7 cellular contexts compared by ENCODE assay signal in the genomic region with DNA sequence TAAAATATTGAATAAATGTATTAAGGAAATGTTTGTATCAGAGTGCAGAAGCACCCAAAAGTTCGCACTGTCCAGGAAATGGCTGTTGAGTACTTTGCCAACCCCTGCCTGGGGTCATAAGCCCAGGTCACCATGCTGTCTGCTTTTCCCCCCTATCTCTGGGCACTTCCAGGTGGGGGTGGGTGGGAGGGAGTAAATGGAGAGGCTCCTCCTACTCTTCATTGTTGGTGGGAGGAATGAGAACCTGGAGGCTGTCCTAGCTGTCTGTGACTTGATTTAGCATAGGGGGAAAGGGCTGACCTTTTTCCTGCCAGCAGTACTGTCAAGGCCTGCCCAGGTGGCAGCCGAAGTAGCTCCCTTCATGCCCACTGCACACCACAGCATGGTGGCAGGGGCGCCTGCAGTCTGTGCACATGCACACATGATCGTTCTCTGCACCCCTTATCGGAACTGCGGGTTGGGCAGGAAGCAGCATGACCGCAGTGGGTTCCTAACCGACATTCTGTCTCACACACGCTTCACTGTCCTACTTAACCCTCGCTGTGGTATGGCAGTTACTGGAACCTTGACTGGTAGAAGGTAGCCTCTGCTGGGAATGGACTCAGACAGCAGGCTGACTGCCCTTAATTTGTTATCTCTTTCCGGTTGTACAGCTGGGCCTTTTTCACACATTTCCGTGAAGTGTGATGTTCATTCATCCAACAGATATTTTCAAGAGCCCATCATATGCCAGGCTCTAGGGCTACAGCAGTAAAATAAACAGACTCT. TPM values are rescaled to one million over a fixed set of nuclear protein-coding genes. Genes with fewer than 3 reads are reported as not detected.
A peak's percentile ranks its signal among the peaks of the same experiment; 100 is the strongest.
DNase-seq lines count a peak whose midpoint lies in the region; ATAC-seq and TF ChIP-seq lines count a peak whose summit lies in the region.

No MANE protein-coding gene starts in this region.

- H3K9me3 Mint-ChIP-seq in activated B cell treated with CpG ODN at 0.5 μM for 24 hours, result no peaks in the 10 kb centered on the region
- no peaks in the 10 kb centered on the region for H3K9me3 Mint-ChIP-seq in dendritic cell treated with granulocyte-macrophage colony-stimulating factor and Interleukin-4, amounts not matched to agents 40 ng/mL and 50 ng/mL, for 4 days

- peak overlapping the region; percentile 36 for H3K27ac Mint-ChIP-seq in activated B cell treated with CpG ODN at 0.5 μM for 24 hours
- peak overlapping the region; percentile 42 for H3K27ac Mint-ChIP-seq in dendritic cell treated with granulocyte-macrophage colony-stimulating factor and Interleukin-4, amounts not matched to agents 40 ng/mL and 50 ng/mL, for 4 days

- POLR2A ChIA-PET in activated B cell treated with CpG ODN at 0.5 μM for 24 hours (lab: Charles Lee), result interaction anchor here (0.5 to 1.2 kb wide), 4 partner anchors 34 to 408 kb away, joined by 3 to 5 read pairs (median 4); partner anchors contain the start of gene RFWD3

- peak overlapping the region; percentile 0 for H3K4me3 Mint-ChIP-seq in activated B cell treated with CpG ODN at 0.5 μM for 24 hours
- H3K4me3 Mint-ChIP-seq in dendritic cell treated with granulocyte-macrophage colony-stimulating factor and Interleukin-4, amounts not matched to agents 40 ng/mL and 50 ng/mL, for 4 days, result no peak overlapping the region

- peaks cover 36% of the 10 kb centered on the region for H3K4me1 Mint-ChIP-seq in activated B cell treated with CpG ODN at 0.5 μM for 24 hours
- H3K4me1 Mint-ChIP-seq in dendritic cell treated with granulocyte-macrophage colony-stimulating factor and Interleukin-4, amounts not matched to agents 40 ng/mL and 50 ng/mL, for 4 days (ENCODE audit: low read depth), result peaks cover 37% of the 10 kb centered on the region

- peak; percentile 37 for DNase-seq in activated B cell treated with CpG ODN at 0.5 μM for 24 hours
- DNase-seq in stimulated activated CD4-positive, alpha-beta T cell treated with anti-CD3 and anti-CD28 coated beads, Interleukin-4, amount 100 ng/mL, for 24 hours, result peak; percentile 72
- no peak for DNase-seq in AG08396 (ENCODE audit: low spot score)
- no peak for DNase-seq in SW480 (ENCODE audit: low spot score)

- ATAC-seq in GM19463 (IDR thresholded peaks at IDR 0.05; ENCODE audit: unreplicated experiment) (peak; percentile 98), HG03469 (IDR thresholded peaks at IDR 0.05; ENCODE audit: unreplicated experiment) (peak; percentile 96), activated B cell treated with CpG ODN at 0.5 μM for 24 hours (ENCODE audit: low read depth) (peak; percentile 95)

- TF ChIP-seq CTCF in activated B cell treated with CpG ODN at 0.5 μM for 24 hours (IDR thresholded peaks at IDR 0.05), result no peak

- CTCF ChIA-PET in activated B cell treated with CpG ODN at 0.5 μM for 24 hours (lab: Charles Lee), result interaction anchor here (1.1 kb wide), 1 partner anchor 36 kb away, joined by 5 read pairs; no protein-coding TSS in a partner anchor

- intact Hi-C loops in activated B cell treated with CpG ODN at 0.5 μM for 24 hours (cut with micrococcal nuclease), result loop anchor here (1.0 to 2.0 kb wide), 2 partner anchors 36 to 76 kb away; partner anchors contain the start of gene ZNRF1
- intact Hi-C loops in dendritic cell treated with granulocyte-macrophage colony-stimulating factor and Interleukin-4, amounts not matched to agents 40 ng/mL and 50 ng/mL, for 4 days (cut with micrococcal nuclease), result no loop called here

- no peaks in the 10 kb centered on the region for H3K36me3 Mint-ChIP-seq in activated B cell treated with CpG ODN at 0.5 μM for 24 hours (ENCODE audit: low read depth)
- H3K36me3 Mint-ChIP-seq in dendritic cell treated with granulocyte-macrophage colony-stimulating factor and Interleukin-4, amounts not matched to agents 40 ng/mL and 50 ng/mL, for 4 days (ENCODE audit: low read depth), result no peaks in the 10 kb centered on the region

- peaks cover 24% of the 10 kb centered on the region for H3K27me3 Mint-ChIP-seq in activated B cell treated with CpG ODN at 0.5 μM for 24 hours
- no peaks in the 10 kb centered on the region for H3K27me3 Mint-ChIP-seq in dendritic cell treated with granulocyte-macrophage colony-stimulating factor and Interleukin-4, amounts not matched to agents 40 ng/mL and 50 ng/mL, for 4 days

RNA-seq across cellular contexts. Expression of gene LDHD, which starts 41.5 kb away (rescaled TPM):
- total RNA-seq in activated B cell treated with CpG ODN at 0.5 μM for 24 hours, result not detected in 2 replicates

Comparison
In these comparisons a context has a peak if more than half of its experiments do, and no peak if none do; other contexts are left out.
1. DNase-seq: peak in activated B cell treated with CpG ODN at 0.5 μM for 24 hours (single experiment) and stimulated activated CD4-positive, alpha-beta T cell treated with anti-CD3 and anti-CD28 coated beads, Interleukin-4, amount 100 ng/mL, for 24 hours (single experiment); none in AG08396 (single experiment) and SW480 (single experiment).
2. Peak in every context shown above with its lines, with median percentiles within 50 percentile points of each other: ATAC-seq.